ENCODE assay signal across 31 cellular contexts in genomic region chr17:79562806-79563141, GRCh38. TPM values are rescaled to one million over a fixed set of nuclear protein-coding genes. Genes with fewer than 3 reads are reported as not detected.
DNase-seq lines count a peak whose midpoint lies in the region; ATAC-seq, FAIRE-seq and TF ChIP-seq lines count a peak whose summit lies in the region.
"Had no signal": no experiment of that assay in that cellular context is flagged by ENCODE, and none has a peak within 500 bp of the region (broad histone marks: within the 10 kb centered on the region; RNA-seq: fewer than 3 reads in every experiment).

No MANE protein-coding gene starts in this region.

- no peak for FAIRE-seq in urothelium cell line (lab: Jason Lieb, UNC)

- TF ChIP-seq CTCF in HFFc6 (IDR thresholded peaks at IDR 0.05) = no peak

- no peak overlapping the region for H3K4me3 ChIP-seq in mesodermal cell (ENCODE audit: extremely low read depth, insufficient read depth, low read length, poor library complexity, severe bottlenecking)
- H3K4me3 ChIP-seq: adrenal gland, esophagus muscularis mucosa, heart right ventricle, MG63 had no signal

- peaks cover 9% of the 10 kb centered on the region for H3K4me1 ChIP-seq in mesodermal cell (ENCODE audit: control insufficient read depth, insufficient read depth, low read length, poor library complexity, severe bottlenecking)
- H3K4me1 ChIP-seq: adrenal gland, esophagus muscularis mucosa, heart right ventricle had no signal

- H3K27ac Mint-ChIP-seq in activated naive CD4-positive, alpha-beta T cell treated with anti-CD3 and anti-CD28 coated beads, Interleukin-2, amount 50 U/mL, for 24 hours = peak overlapping the region; percentile 8
- H3K27ac Mint-ChIP-seq in activated naive CD4-positive, alpha-beta T cell treated with anti-CD3 and anti-CD28 coated beads, Interleukin-2, amount 50 U/mL, for 72 hours = no peak overlapping the region
- H3K27ac Mint-ChIP-seq in HFFc6 = no peak overlapping the region
- no peak overlapping the region for H3K27ac Mint-ChIP-seq in activated T-cell treated with anti-CD3 and anti-CD28 coated beads, Interleukin-2, amount 50 U/mL, for 72 hours
- H3K27ac Mint-ChIP-seq: CD8-positive, alpha-beta memory T cell; memory B cell had no signal

- no peaks in the 10 kb centered on the region for H3K36me3 Mint-ChIP-seq in activated naive CD4-positive, alpha-beta T cell treated with anti-CD3 and anti-CD28 coated beads, Interleukin-2, amount 50 U/mL, for 24 hours
- H3K36me3 Mint-ChIP-seq in activated naive CD4-positive, alpha-beta T cell treated with anti-CD3 and anti-CD28 coated beads, Interleukin-2, amount 50 U/mL, for 72 hours = no peaks in the 10 kb centered on the region
- H3K36me3 Mint-ChIP-seq in HFFc6 (ENCODE audit: low read depth) = no peaks in the 10 kb centered on the region
- no peaks in the 10 kb centered on the region for H3K36me3 Mint-ChIP-seq in activated T-cell treated with anti-CD3 and anti-CD28 coated beads, Interleukin-2, amount 50 U/mL, for 72 hours (ENCODE audit: insufficient read depth in 2 of 2)
- H3K36me3 Mint-ChIP-seq: memory B cell had no signal

- ATAC-seq in activated naive CD4-positive, alpha-beta T cell treated with anti-CD3 and anti-CD28 coated beads, Interleukin-2, amount 50 U/mL, for 72 hours = no peak
- no peak for ATAC-seq in activated T-cell treated with anti-CD3 and anti-CD28 coated beads, Interleukin-2, amount 50 U/mL, for 72 hours (replicated peaks in 1 of 2)
- ATAC-seq: activated T-cell treated with anti-CD3 and anti-CD28 coated beads, Interleukin-2, amount 50 U/mL, for 4 hours; heart right ventricle; stimulated activated naive CD8-positive, alpha-beta T cell treated with anti-CD3 and anti-CD28 coated beads, Interleukin-15, Interleukin-2, amounts not matched to agents 100 U/mL and 50 U/mL, for 24 hours had no signal

- H3K36me3 ChIP-seq in mesodermal cell (ENCODE audit: control insufficient read depth, insufficient read depth, low read length) = no peaks in the 10 kb centered on the region
- H3K36me3 ChIP-seq: adrenal gland, brain microvascular endothelial cell, esophagus muscularis mucosa, heart right ventricle, MG63 had no signal

- H3K27ac ChIP-seq in mesodermal cell (ENCODE audit: low read depth, low read length, severe bottlenecking) = peak overlapping the region; percentile 29
- H3K27ac ChIP-seq: adrenal gland, brain microvascular endothelial cell, esophagus muscularis mucosa, heart right ventricle had no signal

- peaks cover 11% of the 10 kb centered on the region for H3K27me3 Mint-ChIP-seq in activated naive CD4-positive, alpha-beta T cell treated with anti-CD3 and anti-CD28 coated beads, Interleukin-2, amount 50 U/mL, for 24 hours
- H3K27me3 Mint-ChIP-seq in HFFc6 (ENCODE audit: insufficient read depth) = peaks cover 4% of the 10 kb centered on the region
- peaks cover 21% of the 10 kb centered on the region for H3K27me3 Mint-ChIP-seq in activated T-cell treated with anti-CD3 and anti-CD28 coated beads, Interleukin-2, amount 50 U/mL, for 72 hours (ENCODE audit: low read depth)

- H3K4me1 Mint-ChIP-seq in activated naive CD4-positive, alpha-beta T cell treated with anti-CD3 and anti-CD28 coated beads, Interleukin-2, amount 50 U/mL, for 24 hours = no peaks in the 10 kb centered on the region
- peaks cover 10% of the 10 kb centered on the region; the same call in 1 of the 2 replicates for H3K4me1 Mint-ChIP-seq in HFFc6 (ENCODE audit: low read depth)
- no peaks in the 10 kb centered on the region for H3K4me1 Mint-ChIP-seq in activated T-cell treated with anti-CD3 and anti-CD28 coated beads, Interleukin-2, amount 50 U/mL, for 72 hours (ENCODE audit: low read depth)
- H3K4me1 Mint-ChIP-seq: memory B cell had no signal

- H3K9me3 Mint-ChIP-seq in activated naive CD4-positive, alpha-beta T cell treated with anti-CD3 and anti-CD28 coated beads, Interleukin-2, amount 50 U/mL, for 24 hours = no peaks in the 10 kb centered on the region
- no peaks in the 10 kb centered on the region for H3K9me3 Mint-ChIP-seq in activated naive CD4-positive, alpha-beta T cell treated with anti-CD3 and anti-CD28 coated beads, Interleukin-2, amount 50 U/mL, for 72 hours
- H3K9me3 Mint-ChIP-seq in HFFc6 = peaks cover 25% of the 10 kb centered on the region
- H3K9me3 Mint-ChIP-seq in activated T-cell treated with anti-CD3 and anti-CD28 coated beads, Interleukin-2, amount 50 U/mL, for 72 hours = no peaks in the 10 kb centered on the region
- H3K9me3 Mint-ChIP-seq: activated T-cell treated with anti-CD3 and anti-CD28 coated beads, Interleukin-2, amount 50 U/mL, for 4 hours; CD8-positive, alpha-beta memory T cell had no signal

- DNase-seq in activated naive CD4-positive, alpha-beta T cell treated with anti-CD3 and anti-CD28 coated beads, Interleukin-2, amount 50 U/mL, for 72 hours (ENCODE audit: low spot score in 2 of 2) = no peak
- DNase-seq in cerebellum (ENCODE audit: low spot score) (peak; percentile 73), urothelium cell line (ENCODE audit: low spot score) (peak; percentile 73), HFFc6 (no peak), UCSD-AML1 (lab: John Stamatoyannopoulos, UW; ENCODE audit: unreplicated experiment) (no peak)
- DNase-seq in activated T-cell treated with anti-CD3 and anti-CD28 coated beads, Interleukin-2, amount 50 U/mL, for 72 hours = no peak
- DNase-seq: activated CD4-positive, alpha-beta T cell treated with anti-CD3 and anti-CD28 coated beads for 4 hours; activated naive CD4-positive, alpha-beta T cell; activated T-cell treated with anti-CD3 and anti-CD28 coated beads, Interleukin-2, amount 50 U/mL, for 4 hours; adrenal gland; AML-193; brain microvascular endothelial cell; CD8-positive, alpha-beta memory T cell; effector memory CD4-positive, alpha-beta T cell; foreskin melanocyte; heart right ventricle; NCI-H1105 treated with DMSO at 0.1 percent for 48 hours; NCI-H2029; NCI-H345; NCI-H82; RPMI8226; stimulated activated naive CD8-positive, alpha-beta T cell treated with anti-CD3 and anti-CD28 coated beads, Interleukin-15, Interleukin-2, amounts not matched to agents 100 U/mL and 50 U/mL, for 24 hours had no signal

- 74 to 75% methylated on average over 9 to 10 of the region's 11 CpGs for WGBS in mesodermal cell (ENCODE audit: insufficient coverage in 2 of 2), 2 experiments

- no peak overlapping the region for H3K4me3 Mint-ChIP-seq in activated naive CD4-positive, alpha-beta T cell treated with anti-CD3 and anti-CD28 coated beads, Interleukin-2, amount 50 U/mL, for 24 hours
- H3K4me3 Mint-ChIP-seq in HFFc6 = no peak overlapping the region
- no peak overlapping the region for H3K4me3 Mint-ChIP-seq in activated T-cell treated with anti-CD3 and anti-CD28 coated beads, Interleukin-2, amount 50 U/mL, for 72 hours
- H3K4me3 Mint-ChIP-seq: activated T-cell treated with anti-CD3 and anti-CD28 coated beads, Interleukin-2, amount 50 U/mL, for 4 hours; CD8-positive, alpha-beta memory T cell; memory B cell had no signal

- no peaks in the 10 kb centered on the region for H3K9me3 ChIP-seq in mesodermal cell (ENCODE audit: control insufficient read depth, low read length)
- H3K9me3 ChIP-seq: adrenal gland, esophagus muscularis mucosa, heart right ventricle, MG63 had no signal

RNA-seq across cellular contexts. Expression of gene RBFOX3, which starts 48.1 kb away (rescaled TPM):
- total RNA-seq in activated naive CD4-positive, alpha-beta T cell treated with anti-CD3 and anti-CD28 coated beads, Interleukin-2, amount 50 U/mL, for 72 hours = not detected
- total RNA-seq in cerebellum = 12.3 TPM
- polyA plus RNA-seq in mesodermal cell (2013, experiment 1 of 2) = 1.00 TPM
- polyA plus RNA-seq in mesodermal cell (2013, experiment 2 of 2) = 0.76 TPM
- not detected for total RNA-seq in HFFc6 (2021; fragmentation: NEBNext Ultra II Directional; extraction: Animal tissue kit (Norgen Biotek cat#: 25700))
- total RNA-seq in activated T-cell treated with anti-CD3 and anti-CD28 coated beads, Interleukin-2, amount 50 U/mL, for 72 hours = under 1 TPM in 1 of 2 donors, not detected in 1; 0.26 TPM
- total RNA-seq: A172; activated T-cell treated with anti-CD3 and anti-CD28 coated beads, Interleukin-2, amount 50 U/mL, for 4 hours; CD8-positive, alpha-beta memory T cell; heart right ventricle; HT-29; myocyte; T-helper 2 cell treated with Interferon-gamma antibody and Interleukin-4, amounts not matched to agents 100 ng/mL and 5 ng/mL, for 36 hours had no signal
- polyA plus RNA-seq: CD8-positive, alpha-beta memory T cell; heart right ventricle had no signal

Comparison
In these comparisons a context has a peak if more than half of its experiments do, and no peak if none do; other contexts are left out.
1. DNase-seq: peak in cerebellum (single experiment) and urothelium cell line (single experiment); none in activated naive CD4-positive, alpha-beta T cell treated with anti-CD3 and anti-CD28 coated beads, Interleukin-2, amount 50 U/mL, for 72 hours (0 of 2), HFFc6 (single experiment), UCSD-AML1 (single experiment) and activated T-cell treated with anti-CD3 and anti-CD28 coated beads, Interleukin-2, amount 50 U/mL, for 72 hours (0 of 2).
2. RNA of gene RBFOX3, which starts 48.1 kb away (total RNA-seq): 12.3 TPM in cerebellum (single experiment); 0.26 TPM in activated T-cell treated with anti-CD3 and anti-CD28 coated beads, Interleukin-2, amount 50 U/mL, for 72 hours, not detected in activated naive CD4-positive, alpha-beta T cell treated with anti-CD3 and anti-CD28 coated beads, Interleukin-2, amount 50 U/mL, for 72 hours and not detected in HFFc6; every median in the first group is over 10 times any median in the second.